Comparison of ENCODE assay signal across 16 cellular contexts in genomic region chr4:171473155-171473554, GRCh38.
DNase-seq lines count a peak whose midpoint lies in the region; ATAC-seq and TF ChIP-seq lines count a peak whose summit lies in the region.
"Had no signal": no experiment of that assay in that cellular context is flagged by ENCODE, and none has a peak within 500 bp of the region (broad histone marks: within the 10 kb centered on the region; RNA-seq: fewer than 3 reads in every experiment).

No MANE protein-coding gene starts in this region.

- no peaks in the 10 kb centered on the region for H3K36me3 Mint-ChIP-seq in mesothelial cell of epicardium
- H3K36me3 Mint-ChIP-seq: CD8-positive, alpha-beta T cell had no signal

- ATAC-seq in GM18511 (IDR thresholded peaks at IDR 0.05; ENCODE audit: unreplicated experiment) (peak; percentile 81), GM19351 (IDR thresholded peaks at IDR 0.05; ENCODE audit: unreplicated experiment) (peak; percentile 53), HG03378 (IDR thresholded peaks at IDR 0.05; ENCODE audit: unreplicated experiment) (peak; percentile 48)
- ATAC-seq: A549; CD8-positive, alpha-beta T cell; HepG2 had no signal

- no peaks in the 10 kb centered on the region for H3K27me3 Mint-ChIP-seq in mesothelial cell of epicardium (ENCODE audit: low read depth)

- H3K27ac Mint-ChIP-seq in mesothelial cell of epicardium: peak overlapping the region; percentile 26
- H3K27ac Mint-ChIP-seq: CD8-positive, alpha-beta T cell had no signal

- no peak overlapping the region for H3K4me3 Mint-ChIP-seq in mesothelial cell of epicardium
- H3K4me3 Mint-ChIP-seq: CD8-positive, alpha-beta T cell had no signal

- no peak for DNase-seq in mesothelial cell of epicardium (ENCODE audit: low spot score in 2 of 2, unreplicated experiment in 2 of 2)
- DNase-seq in activated CD4-positive, CD25-positive, alpha-beta regulatory T cell (lab: John Stamatoyannopoulos, UW): no peak
- DNase-seq in activated T-cell treated with anti-CD3 and anti-CD28 coated beads, Interleukin-2, amount 50 U/mL, for 48 hours: no peak
- DNase-seq in NCI-H1105 (lab: John Stamatoyannopoulos, UW): no peak
- DNase-seq: Calu3; CD8-positive, alpha-beta T cell; DMS79 treated with DMSO at 0.1 percent for 48 hours; GF-D8; GM23248; Kasumi-1; KG1 had no signal

- H3K9me3 Mint-ChIP-seq in mesothelial cell of epicardium: no peaks in the 10 kb centered on the region

- H3K4me1 Mint-ChIP-seq in mesothelial cell of epicardium: peaks cover 9% of the 10 kb centered on the region

- TF ChIP-seq CTCF in mesothelial cell of epicardium (IDR thresholded peaks at IDR 0.05; ENCODE audit: unreplicated experiment): no peak
